Comparison of ENCODE assay signal across 1 cellular context in the genomic region with DNA sequence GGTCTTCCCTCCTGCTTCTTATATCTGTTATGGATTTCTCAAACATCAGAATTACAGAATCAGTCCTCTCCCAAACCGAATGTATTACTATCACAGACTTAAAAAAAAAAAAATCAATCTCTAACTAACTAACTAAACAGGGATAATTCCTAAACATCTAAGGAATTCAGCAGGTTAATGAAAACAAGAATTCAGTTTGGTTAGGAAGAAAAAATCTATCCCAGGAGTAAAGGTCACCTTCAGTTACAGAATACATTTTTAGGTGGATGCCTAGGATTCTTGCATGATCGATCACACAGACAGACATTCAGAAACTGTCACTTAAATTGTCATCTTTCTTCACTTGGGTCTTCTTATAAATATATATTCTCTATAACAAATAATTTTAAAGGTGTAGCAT.
TF ChIP-seq lines count a peak whose summit lies in the region.

No MANE protein-coding gene starts in this region.

TF ChIP-seq in HepG2, 621 proteins besides CTCF, POLR2A, EP300 and RAD21 (continued from another document and continues in another):
- no peak for TF ChIP-seq ZNF337 (CRISPR knock-in tag; IDR thresholded peaks at IDR 0.05; ENCODE audit: borderline replicate concordance, low read depth)
- no peak for TF ChIP-seq GATAD1 (CRISPR knock-in tag; IDR thresholded peaks at IDR 0.05)
- TF ChIP-seq ZFY (CRISPR knock-in tag; IDR thresholded peaks at IDR 0.05): no peak
- no peak for TF ChIP-seq ZNF687 (CRISPR knock-in tag; IDR thresholded peaks at IDR 0.05)
- no peak for TF ChIP-seq NFIB (CRISPR knock-in tag; IDR thresholded peaks at IDR 0.05; ENCODE audit: borderline replicate concordance)
- no peak for TF ChIP-seq ZNF446 (CRISPR knock-in tag; IDR thresholded peaks at IDR 0.05)
- TF ChIP-seq ARID3A (IDR thresholded peaks at IDR 0.05; ENCODE audit: low read depth, low read length): peak; percentile 93
- no peak for TF ChIP-seq GFI1 (CRISPR knock-in tag; IDR thresholded peaks at IDR 0.05; ENCODE audit: borderline replicate concordance)
- peak; percentile 49; the same call in 1 of the 2 replicates for TF ChIP-seq IRF2 (CRISPR knock-in tag; IDR thresholded peaks at IDR 0.05)
- no peak for TF ChIP-seq RFX1 (IDR thresholded peaks at IDR 0.05)
- TF ChIP-seq ZNF780A (CRISPR knock-in tag; IDR thresholded peaks at IDR 0.05): no peak
- no peak for TF ChIP-seq U2AF1 (optimal IDR thresholded peaks at IDR 0.05; ENCODE audit: low read depth, low read length)
- no peak for TF ChIP-seq ZNF451 (CRISPR knock-in tag; IDR thresholded peaks at IDR 0.05)
- TF ChIP-seq, protein P1, sequence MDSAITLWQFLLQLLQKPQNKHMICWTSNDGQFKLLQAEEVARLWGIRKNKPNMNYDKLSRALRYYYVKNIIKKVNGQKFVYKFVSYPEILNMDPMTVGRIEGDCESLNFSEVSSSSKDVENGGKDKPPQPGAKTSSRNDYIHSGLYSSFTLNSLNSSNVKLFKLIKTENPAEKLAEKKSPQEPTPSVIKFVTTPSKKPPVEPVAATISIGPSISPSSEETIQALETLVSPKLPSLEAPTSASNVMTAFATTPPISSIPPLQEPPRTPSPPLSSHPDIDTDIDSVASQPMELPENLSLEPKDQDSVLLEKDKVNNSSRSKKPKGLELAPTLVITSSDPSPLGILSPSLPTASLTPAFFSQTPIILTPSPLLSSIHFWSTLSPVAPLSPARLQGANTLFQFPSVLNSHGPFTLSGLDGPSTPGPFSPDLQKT (CRISPR knock-in tag; IDR thresholded peaks at IDR 0.05; ENCODE audit: borderline replicate concordance): no peak
- TF ChIP-seq TARDBP (CRISPR knock-in tag; IDR thresholded peaks at IDR 0.05): 0 out of 2 replicates have a peak, but pooled peaks have one; percentile 29
- TF ChIP-seq SALL1 (CRISPR knock-in tag; IDR thresholded peaks at IDR 0.05): no peak
- no peak for TF ChIP-seq ZBTB37 (CRISPR knock-in tag; IDR thresholded peaks at IDR 0.05)
- TF ChIP-seq RBAK (CRISPR knock-in tag; IDR thresholded peaks at IDR 0.05): no peak
- no peak for TF ChIP-seq ZNF724P (CRISPR knock-in tag; IDR thresholded peaks at IDR 0.05; ENCODE audit: borderline replicate concordance)
- TF ChIP-seq ZBTB25 (CRISPR knock-in tag; IDR thresholded peaks at IDR 0.05): 0 out of 2 replicates have a peak, but pooled peaks have one; percentile 19
- TF ChIP-seq ZNF615 (CRISPR knock-in tag; IDR thresholded peaks at IDR 0.05; ENCODE audit: borderline replicate concordance): no peak
- no peak for TF ChIP-seq ZNF12 (CRISPR knock-in tag; IDR thresholded peaks at IDR 0.05)
- TF ChIP-seq, protein P2, sequence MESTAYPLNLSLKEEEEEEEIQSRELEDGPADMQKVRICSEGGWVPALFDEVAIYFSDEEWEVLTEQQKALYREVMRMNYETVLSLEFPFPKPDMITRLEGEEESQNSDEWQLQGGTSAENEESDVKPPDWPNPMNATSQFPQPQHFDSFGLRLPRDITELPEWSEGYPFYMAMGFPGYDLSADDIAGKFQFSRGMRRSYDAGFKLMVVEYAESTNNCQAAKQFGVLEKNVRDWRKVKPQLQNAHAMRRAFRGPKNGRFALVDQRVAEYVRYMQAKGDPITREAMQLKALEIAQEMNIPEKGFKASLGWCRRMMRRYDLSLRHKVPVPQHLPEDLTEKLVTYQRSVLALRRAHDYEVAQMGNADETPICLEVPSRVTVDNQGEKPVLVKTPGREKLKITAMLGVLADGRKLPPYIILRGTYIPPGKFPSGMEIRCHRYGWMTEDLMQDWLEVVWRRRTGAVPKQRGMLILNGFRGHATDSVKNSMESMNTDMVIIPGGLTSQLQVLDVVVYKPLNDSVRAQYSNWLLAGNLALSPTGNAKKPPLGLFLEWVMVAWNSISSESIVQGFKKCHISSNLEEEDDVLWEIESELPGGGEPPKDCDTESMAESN (CRISPR knock-in tag; conservative IDR thresholded peaks at IDR 0.05): no peak
- TF ChIP-seq ZNF788 (CRISPR knock-in tag; IDR thresholded peaks at IDR 0.05; ENCODE audit: borderline replicate concordance): no peak
- TF ChIP-seq ZNF776 (CRISPR knock-in tag; IDR thresholded peaks at IDR 0.05): no peak
- peak; percentile 93 for TF ChIP-seq GATAD2A (CRISPR knock-in tag; IDR thresholded peaks at IDR 0.05)
- TF ChIP-seq ZNF142 (CRISPR knock-in tag; IDR thresholded peaks at IDR 0.05): no peak
- TF ChIP-seq RBM22 (optimal IDR thresholded peaks at IDR 0.05; ENCODE audit: low read length): no peak
- no peak for TF ChIP-seq ZBTB42 (CRISPR knock-in tag; IDR thresholded peaks at IDR 0.05)
- TF ChIP-seq, protein P3, sequence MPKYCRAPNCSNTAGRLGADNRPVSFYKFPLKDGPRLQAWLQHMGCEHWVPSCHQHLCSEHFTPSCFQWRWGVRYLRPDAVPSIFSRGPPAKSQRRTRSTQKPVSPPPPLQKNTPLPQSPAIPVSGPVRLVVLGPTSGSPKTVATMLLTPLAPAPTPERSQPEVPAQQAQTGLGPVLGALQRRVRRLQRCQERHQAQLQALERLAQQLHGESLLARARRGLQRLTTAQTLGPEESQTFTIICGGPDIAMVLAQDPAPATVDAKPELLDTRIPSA (CRISPR knock-in tag; IDR thresholded peaks at IDR 0.05; ENCODE audit: borderline replicate concordance): no peak
- TF ChIP-seq ZNF567 (CRISPR knock-in tag; IDR thresholded peaks at IDR 0.05; ENCODE audit: borderline replicate concordance): no peak
- TF ChIP-seq ELF1 (CRISPR knock-in tag; IDR thresholded peaks at IDR 0.05): no peak
- no peak for TF ChIP-seq ZNF660 (CRISPR knock-in tag; IDR thresholded peaks at IDR 0.05; ENCODE audit: borderline replicate concordance, low read depth)
- TF ChIP-seq SSRP1 (CRISPR knock-in tag; IDR thresholded peaks at IDR 0.05): no peak
- no peak for TF ChIP-seq HMGXB4 (CRISPR knock-in tag; IDR thresholded peaks at IDR 0.05; ENCODE audit: borderline replicate concordance in 1 of 2, low read depth in 1 of 2)
- no peak for TF ChIP-seq TBX3 (IDR thresholded peaks at IDR 0.05; ENCODE audit: borderline replicate concordance)
- no peak for TF ChIP-seq ZNF737 (CRISPR knock-in tag; IDR thresholded peaks at IDR 0.05; ENCODE audit: borderline replicate concordance)
- peak; percentile 66 for TF ChIP-seq HDAC1 (CRISPR knock-in tag; IDR thresholded peaks at IDR 0.05)
- TF ChIP-seq STAG1 (CRISPR knock-in tag; IDR thresholded peaks at IDR 0.05): no peak
- TF ChIP-seq ELF4 (CRISPR knock-in tag; IDR thresholded peaks at IDR 0.05; ENCODE audit: borderline replicate concordance): no peak
- TF ChIP-seq NFKBIZ (CRISPR knock-in tag; IDR thresholded peaks at IDR 0.05): no peak
- TF ChIP-seq ZFP36L1 (CRISPR knock-in tag; IDR thresholded peaks at IDR 0.05): no peak
- no peak for TF ChIP-seq ZFP37 (CRISPR knock-in tag; IDR thresholded peaks at IDR 0.05; ENCODE audit: borderline replicate concordance)
- no peak for TF ChIP-seq KDM3A (CRISPR knock-in tag; IDR thresholded peaks at IDR 0.05; ENCODE audit: low read depth)
